ENCODE assay signal across 8 cellular contexts in the genomic region with DNA sequence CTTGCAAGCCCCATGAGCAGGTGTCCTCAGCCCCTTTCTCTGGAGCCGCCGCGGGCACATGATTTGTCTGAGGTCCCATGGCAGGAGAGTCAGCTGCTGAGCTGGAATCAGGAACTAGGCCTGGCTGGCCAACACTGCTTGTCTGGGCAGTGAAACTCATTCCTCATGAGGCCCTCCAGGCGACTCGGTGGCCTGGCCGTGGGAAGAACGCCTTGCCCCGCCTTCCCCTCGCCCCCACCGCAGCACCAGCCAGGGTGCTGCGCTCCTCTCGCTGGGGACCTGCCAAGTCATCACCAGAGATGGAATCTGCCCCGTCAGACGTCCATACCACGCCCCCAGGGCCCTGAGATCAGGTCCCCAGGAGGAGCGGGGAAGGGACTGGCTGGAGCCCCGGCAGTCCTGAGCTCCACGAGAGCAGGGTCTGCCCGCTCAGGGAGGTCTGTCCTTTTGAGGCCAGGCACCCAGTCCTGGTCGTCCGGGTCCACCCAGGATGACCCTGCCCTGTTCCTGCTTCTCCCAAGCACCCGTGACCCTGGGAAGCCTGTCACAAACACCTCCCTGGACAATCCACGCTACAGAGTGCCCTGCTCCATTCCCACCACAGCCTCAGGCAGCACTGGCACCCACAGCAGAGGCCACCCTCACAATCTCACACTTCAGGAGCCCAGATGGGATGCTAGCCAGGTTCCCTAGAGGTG.
DNase-seq lines count a peak whose midpoint lies in the region; ATAC-seq and TF ChIP-seq lines count a peak whose summit lies in the region.
"Not testable (repeated sequence)": the region's sequence is repeated elsewhere in the genome, so short reads cannot be mapped to it uniquely, and the experiment has no call there.

No MANE protein-coding gene starts in this region.

- H3K27me3 ChIP-seq in Panc1 (ENCODE audit: control insufficient read depth, insufficient read depth, low read length); esophagus squamous epithelium; tibial artery: not testable (repeated sequence)

- H3K4me1 ChIP-seq in Panc1 (ENCODE audit: control insufficient read depth, insufficient read depth, low read length); esophagus squamous epithelium; tibial artery: not testable (repeated sequence)

- WGBS in esophagus squamous epithelium, 2 donors, result no CpG with 5 or more reads among the region's 23 CpGs

- not testable (repeated sequence) for TF ChIP-seq POLR2A in esophagus squamous epithelium (IDR thresholded peaks at IDR 0.05)

- in situ Hi-C loops in Panc1 (cut with HindIII; ENCODE audit: low pct_unique_long_range_greater_than_20kb, low sequenced_read_pairs), result not testable (repeated sequence)

- not testable (repeated sequence) for TF ChIP-seq CTCF in Panc1 (IDR thresholded peaks at IDR 0.05); esophagus squamous epithelium (IDR thresholded peaks at IDR 0.05); tibial artery (IDR thresholded peaks at IDR 0.05)

- intact Hi-C loops in Panc1 (cut with micrococcal nuclease; ENCODE audit: unreplicated experiment); esophagus squamous epithelium (cut with DNase I); tibial artery (cut with DNase I; ENCODE audit: low total_unique reads): not testable (repeated sequence)

- DNase-seq in Panc1 (ENCODE audit: low read depth, low spot score); activated T-cell treated with anti-CD3 and anti-CD28 coated beads, Interleukin-2, amount 50 U/mL, for 72 hours; esophagus squamous epithelium (lab: John Stamatoyannopoulos, UW); memory B cell (ENCODE audit: low spot score in 2 of 2); tibial artery: not testable (repeated sequence)

- H3K27me3 Mint-ChIP-seq in activated T-cell treated with anti-CD3 and anti-CD28 coated beads, Interleukin-2, amount 50 U/mL, for 72 hours (ENCODE audit: low read depth); memory B cell: not testable (repeated sequence)

- not testable (repeated sequence) for H3K9me3 ChIP-seq in Panc1 (ENCODE audit: control insufficient read depth, insufficient read depth, low read depth, low read length); esophagus squamous epithelium; tibial artery

- not testable (repeated sequence) for H3K27ac Mint-ChIP-seq in activated T-cell treated with anti-CD3 and anti-CD28 coated beads, Interleukin-2, amount 50 U/mL, for 72 hours
- H3K27ac Mint-ChIP-seq in memory B cell, result peak overlapping the region; percentile 92

- H3K36me3 ChIP-seq in Panc1 (ENCODE audit: control insufficient read depth, insufficient read depth, low read length); esophagus squamous epithelium; tibial artery: not testable (repeated sequence)

- POLR2A ChIA-PET in Panc1 (lab: Charles Lee), result not testable (repeated sequence)

- H3K4me3 ChIP-seq in Panc1 (ENCODE audit: low read depth in 2 of 2, low read length in 2 of 2); esophagus squamous epithelium; tibial artery: not testable (repeated sequence)

- BruUV-seq in Panc1 (replicated peaks; lab: Mats Ljungman, UMichigan), result not testable (repeated sequence)

- H3K4me1 Mint-ChIP-seq in activated T-cell treated with anti-CD3 and anti-CD28 coated beads, Interleukin-2, amount 50 U/mL, for 72 hours (ENCODE audit: low read depth); memory B cell: not testable (repeated sequence)

- not testable (repeated sequence) for H3K9me3 Mint-ChIP-seq in activated T-cell treated with anti-CD3 and anti-CD28 coated beads, Interleukin-2, amount 50 U/mL, for 72 hours; memory B cell

- H3K4me3 Mint-ChIP-seq in activated T-cell treated with anti-CD3 and anti-CD28 coated beads, Interleukin-2, amount 50 U/mL, for 72 hours, result peak overlapping the region; percentile 60 to 71
- peak overlapping the region; percentile 8 for H3K4me3 Mint-ChIP-seq in memory B cell

- H3K27ac ChIP-seq in Panc1 (ENCODE audit: low read length), result not testable (repeated sequence)
- peak overlapping the region in 3 of 4 donors; percentile 68 to 84 (median 70) for H3K27ac ChIP-seq in esophagus squamous epithelium
- H3K27ac ChIP-seq in tibial artery, result peak overlapping the region; percentile 70 to 72

- not testable (repeated sequence) for H3K36me3 Mint-ChIP-seq in activated T-cell treated with anti-CD3 and anti-CD28 coated beads, Interleukin-2, amount 50 U/mL, for 72 hours (ENCODE audit: insufficient read depth in 2 of 2); memory B cell

- ATAC-seq in GM18517 (IDR thresholded peaks at IDR 0.05; ENCODE audit: unreplicated experiment), result peak; percentile 8
- peak; percentile 38 for ATAC-seq in GM21526 (IDR thresholded peaks at IDR 0.05; ENCODE audit: low FRiP score, unreplicated experiment)
- ATAC-seq in HG03045 (IDR thresholded peaks at IDR 0.05; ENCODE audit: unreplicated experiment), result peak; percentile 30
- ATAC-seq in Panc1, result peak; percentile 29; the same call in 1 of the 2 replicates
- not testable (repeated sequence) for ATAC-seq in activated T-cell treated with anti-CD3 and anti-CD28 coated beads, Interleukin-2, amount 50 U/mL, for 72 hours (replicated peaks in 1 of 2); memory B cell (ENCODE audit: low read depth)

- CTCF ChIA-PET in Panc1 (lab: Charles Lee), result not testable (repeated sequence)
